In genomic region chr2:12552092-12552491, GRCh38 we compare ENCODE assay signal across 19 cellular contexts.
DNase-seq lines count a peak whose midpoint lies in the region; ATAC-seq and TF ChIP-seq lines count a peak whose summit lies in the region.
"Had no signal": no experiment of that assay in that cellular context is flagged by ENCODE, and none has a peak within 500 bp of the region (broad histone marks: within the 10 kb centered on the region; RNA-seq: fewer than 3 reads in every experiment).

No MANE protein-coding gene starts in this region.

- peaks cover 43% of the 10 kb centered on the region for H3K4me1 Mint-ChIP-seq in activated T-cell treated with anti-CD3 and anti-CD28 coated beads, Interleukin-2, amount 50 U/mL, for 4 hours (ENCODE audit: low read depth)

- no peaks in the 10 kb centered on the region for H3K27me3 ChIP-seq in SU-DHL-6 (ENCODE audit: low read length)

- no peaks in the 10 kb centered on the region for H3K36me3 Mint-ChIP-seq in activated T-cell treated with anti-CD3 and anti-CD28 coated beads, Interleukin-2, amount 50 U/mL, for 4 hours (ENCODE audit: insufficient read depth)
- H3K36me3 Mint-ChIP-seq: CD4-positive, alpha-beta memory T cell had no signal

- H3K4me3 ChIP-seq in SU-DHL-6 (ENCODE audit: insufficient read depth, low read length, poor library complexity, severe bottlenecking) = peak overlapping the region; percentile 25
- H3K4me3 ChIP-seq in foreskin fibroblast (ENCODE audit: low read depth in 1 of 2, low read length in 2 of 2) = no peak overlapping the region

- H3K9me3 Mint-ChIP-seq in activated T-cell treated with anti-CD3 and anti-CD28 coated beads, Interleukin-2, amount 50 U/mL, for 4 hours = peaks cover 4% of the 10 kb centered on the region
- H3K9me3 Mint-ChIP-seq: CD4-positive, alpha-beta memory T cell had no signal

- no peaks in the 10 kb centered on the region for H3K9me3 ChIP-seq in SU-DHL-6 (ENCODE audit: insufficient read depth, low read length)
- H3K9me3 ChIP-seq: SK-N-SH had no signal

- H2AFZ ChIP-seq in SU-DHL-6 (ENCODE audit: low read depth, low read length, severe bottlenecking) = peak overlapping the region; percentile 84

- peak; percentile 37 for ATAC-seq in GM18502 (IDR thresholded peaks at IDR 0.05; ENCODE audit: poor library complexity, unreplicated experiment)
- no peak for ATAC-seq in activated T-cell treated with anti-CD3 and anti-CD28 coated beads, Interleukin-2, amount 50 U/mL, for 4 hours
- ATAC-seq: T-helper 17 cell had no signal

- DNase-seq in MV-4-11 (lab: John Stamatoyannopoulos, UW) (peak; percentile 77), pons (ENCODE audit: low spot score) (peak; percentile 18), SHP77 (lab: John Stamatoyannopoulos, UW) (no peak), foreskin fibroblast (no peak), NCI-H1105 treated with DMSO at 0.1 percent for 48 hours (lab: John Stamatoyannopoulos, UW) (no peak)
- DNase-seq in activated T-cell treated with anti-CD3 and anti-CD28 coated beads, Interleukin-2, amount 50 U/mL, for 4 hours = no peak
- DNase-seq: Calu3; CD4-positive, alpha-beta memory T cell; DMS79; GOT3; KG1; NCI-H1417; NCI-H1930; NCI-H748 treated with DMSO at 0.1 percent for 48 hours; Right ventricle myocardium superior; SK-N-SH; T-helper 17 cell had no signal

- peak overlapping the region; percentile 49 for H3K4me2 ChIP-seq in SU-DHL-6 (ENCODE audit: low read depth, low read length, poor library complexity, severe bottlenecking)
- H3K4me2 ChIP-seq: SK-N-SH had no signal

- peak overlapping the region; percentile 74 for H3K27ac ChIP-seq in SU-DHL-6 (ENCODE audit: low read depth, low read length)

- peak overlapping the region; percentile 37; the same call in 1 of the 2 replicates for H3K9ac ChIP-seq in SU-DHL-6 (ENCODE audit: low read length)
- H3K9ac ChIP-seq: SK-N-SH had no signal

- TF ChIP-seq CTCF in SU-DHL-6 (IDR thresholded peaks at IDR 0.05; ENCODE audit: insufficient read depth, low read length, poor library complexity, severe bottlenecking) (no peak), foreskin fibroblast (IDR thresholded peaks at IDR 0.05; ENCODE audit: low read depth, low read length) (no peak)

- no peaks in the 10 kb centered on the region for H3K79me2 ChIP-seq in SU-DHL-6 (ENCODE audit: insufficient read depth, low read length)

- H3K9me2 ChIP-seq in SU-DHL-6 (replicated peaks; ENCODE audit: insufficient read depth, low read length) = no peaks in the 10 kb centered on the region
- H3K9me2 ChIP-seq: SK-N-SH had no signal

- peaks cover 5% of the 10 kb centered on the region; the same call in 1 of the 2 replicates for H3F3A ChIP-seq in SU-DHL-6 (ENCODE audit: insufficient read depth)

- no peaks in the 10 kb centered on the region for H3K27me3 Mint-ChIP-seq in activated T-cell treated with anti-CD3 and anti-CD28 coated beads, Interleukin-2, amount 50 U/mL, for 4 hours (ENCODE audit: low read depth)
- H3K27me3 Mint-ChIP-seq: CD4-positive, alpha-beta memory T cell; T-helper 17 cell had no signal

- no peak overlapping the region for H3K4me3 Mint-ChIP-seq in activated T-cell treated with anti-CD3 and anti-CD28 coated beads, Interleukin-2, amount 50 U/mL, for 4 hours
- H3K4me3 Mint-ChIP-seq: CD4-positive, alpha-beta memory T cell; T-helper 17 cell had no signal

- no peaks in the 10 kb centered on the region for H3K36me3 ChIP-seq in SU-DHL-6 (ENCODE audit: low read length)

- no peaks in the 10 kb centered on the region for H4K20me1 ChIP-seq in SU-DHL-6 (ENCODE audit: low read depth, low read length)

Comparison
In these comparisons a context has a peak if more than half of its experiments do, and no peak if none do; other contexts are left out.
1. DNase-seq: peak in MV-4-11 (single experiment) and pons (single experiment); none in activated T-cell treated with anti-CD3 and anti-CD28 coated beads, Interleukin-2, amount 50 U/mL, for 4 hours (single experiment), SHP77 (0 of 2), foreskin fibroblast (0 of 2) and NCI-H1105 treated with DMSO at 0.1 percent for 48 hours (single experiment).